Comparison of ENCODE assay signal across 25 cellular contexts in the genomic region with DNA sequence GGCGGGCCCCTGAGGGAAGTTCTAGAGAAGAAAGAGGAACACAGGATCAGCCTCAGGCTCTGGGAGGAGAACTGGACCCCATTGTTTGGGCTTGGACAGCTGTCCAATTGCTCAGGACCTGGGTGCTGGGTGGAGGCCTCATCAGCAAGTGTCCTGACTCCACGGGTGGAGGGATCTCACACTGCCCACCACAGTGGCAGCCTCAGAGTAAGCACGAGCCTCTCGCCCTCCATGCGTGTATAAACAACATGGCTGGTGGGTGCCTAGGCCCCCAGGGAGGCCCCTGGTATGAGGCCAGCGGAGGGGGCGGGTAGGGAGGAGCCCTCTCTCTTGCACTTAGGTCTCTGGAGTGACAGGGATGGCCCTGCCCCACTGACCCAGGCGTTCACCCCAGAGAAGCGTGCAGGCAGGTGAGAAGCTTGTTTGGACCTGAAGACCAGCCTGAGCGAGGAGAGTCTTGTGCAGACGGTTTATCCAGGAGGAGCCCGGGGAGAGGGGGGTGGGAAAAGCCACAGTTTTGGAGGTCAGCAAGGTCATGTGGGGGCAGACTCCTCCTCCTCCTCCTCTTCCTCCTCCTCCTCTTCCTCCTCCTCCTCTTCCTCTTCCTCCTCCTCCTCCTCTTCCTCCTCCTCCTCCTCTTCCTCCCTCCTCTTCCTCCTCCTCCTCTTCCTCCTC. TPM values are rescaled to one million over a fixed set of nuclear protein-coding genes. Genes with fewer than 3 reads are reported as not detected.
DNase-seq lines count a peak whose midpoint lies in the region; ATAC-seq, FAIRE-seq and TF ChIP-seq lines count a peak whose summit lies in the region.
"Had no signal": no experiment of that assay in that cellular context is flagged by ENCODE, and none has a peak within 500 bp of the region (broad histone marks: within the 10 kb centered on the region; RNA-seq: fewer than 3 reads in every experiment).

No MANE protein-coding gene starts in this region.

- H3K9ac ChIP-seq in HepG2 (ENCODE audit: insufficient read depth, low read depth, low read length), result no peak overlapping the region

- H4K20me1 ChIP-seq in HepG2 (ENCODE audit: insufficient read depth, low read length), result peaks cover 10% of the 10 kb centered on the region; the same call in 1 of the 2 replicates

- H2AFZ ChIP-seq in HepG2 (ENCODE audit: low read length), result no peak overlapping the region

- no peak overlapping the region for H3K4me2 ChIP-seq in HepG2 (ENCODE audit: low read depth, low read length)

- H3K9me3 ChIP-seq in heart left ventricle, result peaks cover 0 to 12% (median 0%) of the 10 kb centered on the region in 12 donors
- peaks cover 0 to 7% (median 0%) of the 10 kb centered on the region in 11 donors for H3K9me3 ChIP-seq in heart right ventricle
- no peaks in the 10 kb centered on the region for H3K9me3 ChIP-seq in HepG2 (ENCODE audit: low read length)
- H3K9me3 ChIP-seq in aorta (ENCODE audit: control insufficient read depth, low read length), result peaks cover 3% of the 10 kb centered on the region
- H3K9me3 ChIP-seq: MG63 had no signal

- no peak for TF ChIP-seq RAD21 in HepG2 (CRISPR knock-in tag; IDR thresholded peaks at IDR 0.05)

- in situ Hi-C loops in HepG2 (cut with HindIII; ENCODE audit: extremely low pct_ligation_motif_present, low pct_unique_long_range_greater_than_20kb), result no loop called here

- WGBS in heart left ventricle, 4 donors, result 85 to 89% (median 88%) methylated on average over 7 to 12 of the region's 12 CpGs
- WGBS in heart right ventricle, 2 donors, result 87% methylated on average over 12 of the region's 12 CpGs
- WGBS in HepG2 (ENCODE audit: low lambda C conversion rate), result 22% methylated on average over 12 of the region's 12 CpGs
- 83 to 85% methylated on average over 12 of the region's 12 CpGs for WGBS in aorta, 2 donors

- POLR2A ChIA-PET in HepG2 (lab: Yijun Ruan, JAX), result no interaction called here

- TF ChIP-seq CTCF in heart left ventricle (IDR thresholded peaks at IDR 0.05), result no peak
- TF ChIP-seq CTCF in heart right ventricle (IDR thresholded peaks at IDR 0.05), result no peak
- TF ChIP-seq CTCF in HepG2 (CRISPR knock-in tag; IDR thresholded peaks at IDR 0.05), result no peak

- BruUV-seq in HepG2 (replicated peaks; lab: Mats Ljungman, UMichigan), result no TSS peak

- CTCF ChIA-PET in HepG2 (lab: Yijun Ruan, JAX; ENCODE audit: low intra/inter-chr PET ratio, low total read pairs), result no interaction called here

- peak; percentile 29 for DNase-seq in DMS 273 (lab: John Stamatoyannopoulos, UW; ENCODE audit: unreplicated experiment)
- DNase-seq in DMS 273 treated with DMSO at 0.1 percent for 48 hours (lab: John Stamatoyannopoulos, UW), result no peak
- peak in 3 of 5 donors; percentile 3 to 27 (median 9) for DNase-seq in heart left ventricle
- no peak for DNase-seq in heart right ventricle
- no peak for DNase-seq in HepG2 (ENCODE audit: low spot score)
- DNase-seq in aorta, result peak; percentile 22 to 44
- no peak for DNase-seq in globus pallidus (ENCODE audit: low spot score)
- DNase-seq: AML-193, GDM1, H9, Kasumi-1, MG63, NCI-H1048, NCI-H146, NCI-H2029 treated with DMSO at 0.1 percent for 48 hours, NCI-H446 treated with DMSO at 0.1 percent for 48 hours, NCI-H69, SIG-M5 had no signal

- ATAC-seq in heart left ventricle (no peak), heart right ventricle (no peak), HepG2 (peak; percentile 7), aorta (ENCODE audit: low FRiP score) (no peak), HG02759 (IDR thresholded peaks at IDR 0.05; ENCODE audit: unreplicated experiment) (no peak)

- H3K27ac ChIP-seq in heart left ventricle (no peak overlapping the region), heart right ventricle (no peak overlapping the region), HepG2 (ENCODE audit: extremely low read length, insufficient read depth, low read length) (no peak overlapping the region), aorta (ENCODE audit: low read depth in 1 of 2, low read length in 2 of 2) (no peak overlapping the region)
- H3K27ac ChIP-seq: 22Rv1 had no signal

- FAIRE-seq in HepG2 (lab: Jason Lieb, UNC), result no peak
- FAIRE-seq: RCC 7860 had no signal

- H3K36me3 ChIP-seq in heart left ventricle, result no peaks in the 10 kb centered on the region
- H3K36me3 ChIP-seq in heart right ventricle, result no peaks in the 10 kb centered on the region
- H3K36me3 ChIP-seq in HepG2 (replicated peaks in 1 of 2; ENCODE audit: control insufficient read depth in 1 of 2, insufficient read depth in 2 of 2, low read length in 2 of 2), result no peaks in the 10 kb centered on the region
- no peaks in the 10 kb centered on the region for H3K36me3 ChIP-seq in aorta (ENCODE audit: control insufficient read depth in 1 of 2, insufficient read depth in 2 of 2, low read length in 1 of 2)
- H3K36me3 ChIP-seq: MG63 had no signal

- intact Hi-C loops in heart left ventricle (cut with DNase I), result no loop called here
- intact Hi-C loops in heart right ventricle (cut with DNase I), result no loop called here
- intact Hi-C loops in HepG2 (cut with micrococcal nuclease; ENCODE audit: unreplicated experiment), result no loop called here
- intact Hi-C loops in aorta (cut with DNase I), result no loop called here

- TF ChIP-seq POLR2A in heart left ventricle (IDR thresholded peaks at IDR 0.05), result no peak
- no peak for TF ChIP-seq POLR2A in HepG2 (IDR thresholded peaks at IDR 0.05; ENCODE audit: insufficient read depth in 1 of 2, low read depth in 2 of 2, low read length in 2 of 2)

- H3K4me3 ChIP-seq in heart left ventricle, result no peak overlapping the region
- no peak overlapping the region for H3K4me3 ChIP-seq in heart right ventricle
- no peak overlapping the region for H3K4me3 ChIP-seq in HepG2 (replicated peaks in 1 of 3; ENCODE audit: insufficient read depth in 1 of 3, low read depth in 2 of 3, low read length in 3 of 3)
- H3K4me3 ChIP-seq in aorta (ENCODE audit: low read length in 2 of 2), result no peak overlapping the region
- H3K4me3 ChIP-seq: MG63 had no signal

- no peaks in the 10 kb centered on the region for H3K79me2 ChIP-seq in HepG2 (ENCODE audit: insufficient read depth, low read length)

- H3K27me3 ChIP-seq in heart left ventricle (peaks cover 0 to 48% (median 13%) of the 10 kb centered on the region in 9 donors), heart right ventricle (peaks cover 0 to 57% (median 32%) of the 10 kb centered on the region in 7 donors), HepG2 (ENCODE audit: control insufficient read depth in 1 of 2, insufficient read depth in 2 of 2, low read length in 2 of 2) (peaks cover 38 to 96% of the 10 kb centered on the region in 2 experiments), aorta (ENCODE audit: control insufficient read depth in 1 of 2, insufficient read depth in 2 of 2, low read length in 1 of 2) (peaks cover 0 to 2% of the 10 kb centered on the region in 2 donors)

- H3K4me1 ChIP-seq in heart left ventricle (no peaks in the 10 kb centered on the region), heart right ventricle (no peaks in the 10 kb centered on the region), HepG2 (ENCODE audit: insufficient read depth, low read length) (peaks cover 9% of the 10 kb centered on the region), aorta (ENCODE audit: control insufficient read depth in 1 of 2, insufficient read depth in 2 of 2, low read length in 2 of 2) (no peaks in the 10 kb centered on the region)

- TF ChIP-seq EP300 in HepG2 (IDR thresholded peaks at IDR 0.05; ENCODE audit: low read depth in 2 of 2, low read length in 2 of 2) (no peak), HepG2 (CRISPR knock-in tag; IDR thresholded peaks at IDR 0.05; ENCODE audit: borderline replicate concordance) (no peak)

TF ChIP-seq in HepG2, 621 proteins besides CTCF, POLR2A, EP300 and RAD21 (continues in another document):
- peak; percentile 83; the same call in 1 of the 2 replicates for TF ChIP-seq PCBP1 (IDR thresholded peaks at IDR 0.05; ENCODE audit: borderline replicate concordance, low read depth, low read length)
- TF ChIP-seq, protein P1, sequence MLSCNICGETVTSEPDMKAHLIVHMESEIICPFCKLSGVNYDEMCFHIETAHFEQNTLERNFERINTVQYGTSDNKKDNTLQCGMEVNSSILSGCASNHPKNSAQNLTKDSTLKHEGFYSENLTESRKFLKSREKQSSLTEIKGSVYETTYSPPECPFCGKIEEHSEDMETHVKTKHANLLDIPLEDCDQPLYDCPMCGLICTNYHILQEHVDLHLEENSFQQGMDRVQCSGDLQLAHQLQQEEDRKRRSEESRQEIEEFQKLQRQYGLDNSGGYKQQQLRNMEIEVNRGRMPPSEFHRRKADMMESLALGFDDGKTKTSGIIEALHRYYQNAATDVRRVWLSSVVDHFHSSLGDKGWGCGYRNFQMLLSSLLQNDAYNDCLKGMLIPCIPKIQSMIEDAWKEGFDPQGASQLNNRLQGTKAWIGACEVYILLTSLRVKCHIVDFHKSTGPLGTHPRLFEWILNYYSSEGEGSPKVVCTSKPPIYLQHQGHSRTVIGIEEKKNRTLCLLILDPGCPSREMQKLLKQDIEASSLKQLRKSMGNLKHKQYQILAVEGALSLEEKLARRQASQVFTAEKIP (CRISPR knock-in tag; IDR thresholded peaks at IDR 0.05; ENCODE audit: borderline replicate concordance), result no peak
- no peak for TF ChIP-seq MIER2 (CRISPR knock-in tag; IDR thresholded peaks at IDR 0.05)

RNA-seq across cellular contexts. Expression of a gene that starts 41.9 kb away (rescaled TPM):
- not detected for total RNA-seq in heart left ventricle
- polyA plus RNA-seq in heart left ventricle, result not detected
- total RNA-seq in heart right ventricle, result not detected
- under 1 TPM in 1 of 2 donors, not detected in 1; 0.03 TPM for polyA plus RNA-seq in heart right ventricle
- not detected in 2 replicates for total RNA-seq in HepG2 (2016; rRNA removed; fragmentation: Illumina TruSeq; extraction: Trizol)
- total RNA-seq in HepG2 (2016; cell fraction: cytosol; rRNA removed; fragmentation: Illumina TruSeq; extraction: Trizol; ENCODE audit: low read depth), result not detected in 2 replicates
- not detected in 2 replicates for total RNA-seq in HepG2 (2016; cell fraction: insoluble cytoplasmic fraction; rRNA removed; fragmentation: Illumina TruSeq; extraction: Trizol)
- total RNA-seq in HepG2 (2016; cell fraction: membrane; rRNA removed; fragmentation: Illumina TruSeq; extraction: Trizol), result not detected in 2 replicates
- total RNA-seq in HepG2 (2016; cell fraction: nucleus; rRNA removed; fragmentation: Illumina TruSeq; extraction: Trizol), result not detected in 2 replicates
- not detected in 2 replicates for polyA plus RNA-seq in HepG2 (2011; rRNA removed)
- polyA plus RNA-seq in HepG2 (2011; cell fraction: cytosol; rRNA removed), result not detected in 2 replicates
- not detected in 2 replicates for polyA plus RNA-seq in HepG2 (2011; cell fraction: nucleus; rRNA removed)
- polyA plus RNA-seq in HepG2 (2012), result not detected in 2 replicates
- not detected in 2 replicates for polyA plus RNA-seq in HepG2 (2016; cell fraction: cytosol; fragmentation: Illumina TruSeq; extraction: Trizol; ENCODE audit: low read depth)
- not detected in 2 replicates for polyA plus RNA-seq in HepG2 (2016; cell fraction: insoluble cytoplasmic fraction; fragmentation: Illumina TruSeq; extraction: Trizol; ENCODE audit: low read depth)
- not detected in 2 replicates for polyA plus RNA-seq in HepG2 (2016; cell fraction: membrane; fragmentation: Illumina TruSeq; extraction: Trizol; ENCODE audit: low read depth)
- not detected in 2 replicates for polyA plus RNA-seq in HepG2 (2016; cell fraction: nucleus; fragmentation: Illumina TruSeq; extraction: Trizol; ENCODE audit: insufficient read depth, low read depth)
- polyA minus RNA-seq in HepG2 (2011; rRNA and poly(A)+ RNA removed; ENCODE audit: low replicate concordance), result not detected in 2 replicates
- not detected in 2 replicates for polyA minus RNA-seq in HepG2 (2011; cell fraction: cytosol; rRNA and poly(A)+ RNA removed)
- not detected in 2 replicates for polyA minus RNA-seq in HepG2 (2011; cell fraction: nucleus; rRNA and poly(A)+ RNA removed)
- not detected for total RNA-seq in aorta
- polyA plus RNA-seq in aorta, result not detected
- total RNA-seq: Daoy, OCI-LY7 had no signal
- polyA plus RNA-seq: CD14-positive monocyte, IgD-negative memory B cell had no signal

Comparison
In these comparisons a context has a peak if more than half of its experiments do, and no peak if none do; other contexts are left out.
1. DNase-seq: peak in DMS 273 (single experiment), heart left ventricle (3 of 5) and aorta (2 of 2); none in DMS 273 treated with DMSO at 0.1 percent for 48 hours (single experiment), heart right ventricle (0 of 2), HepG2 (single experiment) and globus pallidus (single experiment).